In the genomic region with DNA sequence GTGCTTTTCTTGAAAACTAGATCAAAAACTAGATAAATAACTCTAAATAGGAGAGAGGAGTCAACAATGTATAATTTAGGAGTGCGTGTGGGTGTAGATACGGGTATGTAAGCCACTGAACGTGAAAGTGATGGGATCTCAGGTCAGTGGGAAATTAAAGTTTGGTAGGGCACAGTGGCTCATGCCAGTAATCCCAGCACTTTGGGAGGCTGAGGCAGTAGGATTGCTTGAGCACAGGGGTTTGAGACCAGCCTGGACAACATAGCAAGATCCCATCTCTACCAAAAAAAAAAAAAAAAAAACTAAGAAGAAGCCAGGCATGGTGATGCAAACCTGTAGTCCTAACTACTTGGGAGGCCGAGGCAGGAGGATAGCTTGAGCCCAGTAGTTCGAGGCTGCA, we compare ENCODE assay signal across 38 cellular contexts.
"Had no signal": no experiment of that assay in that cellular context is flagged by ENCODE, and none has a peak within 500 bp of the region (broad histone marks: within the 10 kb centered on the region; RNA-seq: fewer than 3 reads in every experiment).

No MANE protein-coding gene starts in this region.

- H3K27me3 Mint-ChIP-seq: central memory CD8-positive, alpha-beta T cell had no signal

- H3K4me1 ChIP-seq: adrenal gland, body of pancreas, breast epithelium had no signal

- H3K27me3 ChIP-seq: adrenal gland, ascending aorta, body of pancreas, brain microvascular endothelial cell, breast epithelium, cardiac muscle cell had no signal

- H3K36me3 ChIP-seq: adrenal gland, ascending aorta, brain microvascular endothelial cell, breast epithelium, cardiac muscle cell had no signal

- DNase-seq: activated effector memory CD4-positive, alpha-beta T cell treated with anti-CD3 and anti-CD28 coated beads, Interleukin-2, amount 50 U/mL, for 16 hours; activated effector memory CD4-positive, alpha-beta T cell treated with Interleukin-2 at 50 U/mL for 16 hours; activated gamma-delta T cell; activated gamma-delta T cell treated with Interleukin-2 at 50 U/mL for 16 hours; activated naive CD4-positive, alpha-beta T cell; activated naive CD4-positive, alpha-beta T cell treated with anti-CD3 and anti-CD28 coated beads for 36 hours; activated naive CD4-positive, alpha-beta T cell treated with anti-CD3 and anti-CD28 coated beads, Interleukin-2, amount 10 ng/mL, durations not matched to agents 7 days and 5 days; activated naive CD4-positive, alpha-beta T cell treated with anti-CD3 and anti-CD28 coated beads, Interleukin-2, amount 50 U/mL, for 16 hours; activated naive CD4-positive, alpha-beta T cell treated with Interleukin-2 at 50 U/mL for 16 hours; activated naive CD8-positive, alpha-beta T cell treated with anti-CD3 and anti-CD28 coated beads for 36 hours; activated naive CD8-positive, alpha-beta T cell treated with anti-CD3 and anti-CD28 coated beads, Interleukin-2, amount 10 ng/mL, durations not matched to agents 7 days and 5 days; activated naive CD8-positive, alpha-beta T cell treated with anti-CD3 and anti-CD28 coated beads, Interleukin-2, amount 50 U/mL, for 24 hours; activated T-cell treated with anti-CD3 and anti-CD28 coated beads, Interleukin-2, amount 50 U/mL, for 4 hours; activated T-cell treated with anti-CD3 and anti-CD28 coated beads, Interleukin-2, amount 50 U/mL, for 48 hours; activated T-cell treated with anti-CD3 and anti-CD28 coated beads, Interleukin-2, amount 50 U/mL, for 72 hours; adrenal gland; amniotic stem cell; amygdala; anterior cingulate cortex; aorta; body of pancreas; brain microvascular endothelial cell; caudate nucleus; central memory CD4-positive, alpha-beta T cell; cerebellar nuclear complex had no signal

- H3K9me3 ChIP-seq: adrenal gland, ascending aorta, body of pancreas had no signal

- H3K27ac ChIP-seq: adrenal gland, ascending aorta, body of pancreas, brain microvascular endothelial cell, breast epithelium, cardiac muscle cell had no signal

- H3K27ac Mint-ChIP-seq: activated naive CD4-positive, alpha-beta T cell treated with anti-CD3 and anti-CD28 coated beads for 36 hours; activated naive CD4-positive, alpha-beta T cell treated with anti-CD3 and anti-CD28 coated beads, Interleukin-2, amount 10 ng/mL, durations not matched to agents 7 days and 5 days; activated naive CD4-positive, alpha-beta T cell treated with anti-CD3 and anti-CD28 coated beads, Interleukin-2, amount 50 U/mL, for 24 hours; activated naive CD4-positive, alpha-beta T cell treated with anti-CD3 and anti-CD28 coated beads, Interleukin-2, amount 50 U/mL, for 72 hours; activated naive CD8-positive, alpha-beta T cell; activated naive CD8-positive, alpha-beta T cell treated with anti-CD3 and anti-CD28 coated beads for 36 hours; activated naive CD8-positive, alpha-beta T cell treated with anti-CD3 and anti-CD28 coated beads, Interleukin-2, amount 10 ng/mL, durations not matched to agents 7 days and 5 days; activated naive CD8-positive, alpha-beta T cell treated with anti-CD3 and anti-CD28 coated beads, Interleukin-2, amount 50 U/mL, for 24 hours; activated T-cell treated with anti-CD3 and anti-CD28 coated beads, Interleukin-2, amount 50 U/mL, for 72 hours; activated T-helper 1 cell treated with anti-CD3 and anti-CD28 coated beads, Interleukin-12 subunit alpha, Interleukin-12 subunit beta, Interleukin-2, Interleukin-4 antibody, amounts not matched to agents 30 ng/mL and 10 ng/mL and 1 ng/mL, durations not matched to agents 14 hours and 24 hours and 36 hours; activated T-helper 17 cell treated with anti-CD3 and anti-CD28 coated beads, Interleukin-2, amount 50 U/mL, for 72 hours; activated T-helper 2 cell treated with anti-CD3 and anti-CD28 coated beads, Interferon-gamma antibody, Interleukin-2, Interleukin-4, amounts not matched to agents 10 μg/mL and 5 μg/mL and 100 μg/mL, durations not matched to agents 14 hours and 24 hours and 36 hours; brain had no signal

- ATAC-seq: activated naive CD4-positive, alpha-beta T cell treated with anti-CD3 and anti-CD28 coated beads, Interleukin-2, amount 50 U/mL, for 72 hours; activated naive CD8-positive, alpha-beta T cell treated with anti-CD3 and anti-CD28 coated beads, Interleukin-2, amount 50 U/mL, for 24 hours; activated T-cell treated with anti-CD3 and anti-CD28 coated beads, Interleukin-2, amount 50 U/mL, for 4 hours; activated T-cell treated with anti-CD3 and anti-CD28 coated beads, Interleukin-2, amount 50 U/mL, for 72 hours; activated T-helper 17 cell treated with anti-CD3 and anti-CD28 coated beads, Interleukin-2, amount 50 U/mL, for 72 hours; body of pancreas had no signal

- H3K4me3 ChIP-seq: adrenal gland, ascending aorta, body of pancreas, breast epithelium, cardiac muscle cell had no signal

- H3K36me3 Mint-ChIP-seq: activated naive CD4-positive, alpha-beta T cell treated with anti-CD3 and anti-CD28 coated beads, Interleukin-2, amount 50 U/mL, for 24 hours; activated naive CD8-positive, alpha-beta T cell treated with anti-CD3 and anti-CD28 coated beads for 36 hours; brain had no signal

- FAIRE-seq: astrocyte, bronchial epithelial cell had no signal

- H3K9me3 Mint-ChIP-seq: activated naive CD4-positive, alpha-beta T cell treated with anti-CD3 and anti-CD28 coated beads for 36 hours; activated T-cell treated with anti-CD3 and anti-CD28 coated beads, Interleukin-2, amount 50 U/mL, for 4 hours; activated T-helper 17 cell treated with anti-CD3 and anti-CD28 coated beads, Interleukin-2, amount 50 U/mL, for 72 hours; central memory CD8-positive, alpha-beta T cell had no signal

- H3K4me3 Mint-ChIP-seq: activated naive CD4-positive, alpha-beta T cell treated with anti-CD3 and anti-CD28 coated beads for 36 hours; activated naive CD4-positive, alpha-beta T cell treated with anti-CD3 and anti-CD28 coated beads, Interleukin-2, amount 10 ng/mL, durations not matched to agents 7 days and 5 days; activated naive CD4-positive, alpha-beta T cell treated with anti-CD3 and anti-CD28 coated beads, Interleukin-2, amount 50 U/mL, for 24 hours; activated naive CD8-positive, alpha-beta T cell; activated naive CD8-positive, alpha-beta T cell treated with anti-CD3 and anti-CD28 coated beads for 36 hours; activated naive CD8-positive, alpha-beta T cell treated with anti-CD3 and anti-CD28 coated beads, Interleukin-2, amount 10 ng/mL, durations not matched to agents 7 days and 5 days; activated naive CD8-positive, alpha-beta T cell treated with anti-CD3 and anti-CD28 coated beads, Interleukin-2, amount 50 U/mL, for 24 hours; activated T-cell treated with anti-CD3 and anti-CD28 coated beads, Interleukin-2, amount 50 U/mL, for 4 hours; activated T-cell treated with anti-CD3 and anti-CD28 coated beads, Interleukin-2, amount 50 U/mL, for 72 hours; activated T-helper 1 cell treated with anti-CD3 and anti-CD28 coated beads, Interleukin-12 subunit alpha, Interleukin-12 subunit beta, Interleukin-2, Interleukin-4 antibody, amounts not matched to agents 30 ng/mL and 10 ng/mL and 1 ng/mL, durations not matched to agents 14 hours and 24 hours and 36 hours; activated T-helper 17 cell treated with anti-CD3 and anti-CD28 coated beads, Interleukin-2, amount 50 U/mL, for 72 hours; brain; central memory CD8-positive, alpha-beta T cell had no signal

- H3K4me1 Mint-ChIP-seq: activated naive CD4-positive, alpha-beta T cell treated with anti-CD3 and anti-CD28 coated beads, Interleukin-2, amount 50 U/mL, for 24 hours had no signal
